ENCODE assay signal across 9 cellular contexts in genomic region chr6:52394251-52394666, GRCh38. TPM values are rescaled to one million over a fixed set of nuclear protein-coding genes. Genes with fewer than 3 reads are reported as not detected.
DNase-seq lines count a peak whose midpoint lies in the region; ATAC-seq lines count a peak whose summit lies in the region.
"Had no signal": no experiment of that assay in that cellular context is flagged by ENCODE, and none has a peak within 500 bp of the region (broad histone marks: within the 10 kb centered on the region; RNA-seq: fewer than 3 reads in every experiment).

No MANE protein-coding gene starts in this region.

- DNase-seq in activated CD4-positive, alpha-beta memory T cell treated with anti-CD3 and anti-CD28 coated beads, Interleukin-2, amount 10 ng/mL, durations not matched to agents 7 days and 5 days, result no peak
- DNase-seq in NCI-H1417 treated with DMSO at 0.1 percent for 48 hours (lab: John Stamatoyannopoulos, UW), result no peak
- DNase-seq in occipital lobe (lab: John Stamatoyannopoulos, UW), result no peak
- no peak for DNase-seq in HUDEP-2 (lab: John Stamatoyannopoulos, UW; ENCODE audit: unreplicated experiment in 76 of 76)
- no peak for DNase-seq in C1 segment of cervical spinal cord (lab: John Stamatoyannopoulos, UW)
- DNase-seq: NCI-H774 had no signal

- peaks cover 92% of the 10 kb centered on the region for H3K4me1 Mint-ChIP-seq in activated CD4-positive, alpha-beta memory T cell treated with anti-CD3 and anti-CD28 coated beads, Interleukin-2, amount 10 ng/mL, durations not matched to agents 7 days and 5 days

- H3K4me3 ChIP-seq in GM08714 (ENCODE audit: low read length), result peak overlapping the region; percentile 55; the same call in 1 of the 2 replicates

- no peaks in the 10 kb centered on the region for H3K9me3 Mint-ChIP-seq in activated CD4-positive, alpha-beta memory T cell treated with anti-CD3 and anti-CD28 coated beads, Interleukin-2, amount 10 ng/mL, durations not matched to agents 7 days and 5 days

- H3K4me3 Mint-ChIP-seq in activated CD4-positive, alpha-beta memory T cell treated with anti-CD3 and anti-CD28 coated beads, Interleukin-2, amount 10 ng/mL, durations not matched to agents 7 days and 5 days, result peak overlapping the region; percentile 30

- H3K27ac Mint-ChIP-seq in activated CD4-positive, alpha-beta memory T cell treated with anti-CD3 and anti-CD28 coated beads, Interleukin-2, amount 10 ng/mL, durations not matched to agents 7 days and 5 days, result peak overlapping the region; percentile 16

- CTCF ChIA-PET in activated CD4-positive, alpha-beta memory T cell treated with anti-CD3 and anti-CD28 coated beads, Interleukin-2, amount 10 ng/mL, durations not matched to agents 7 days and 5 days (lab: Charles Lee), result no interaction called here

- ATAC-seq in GM19397 (IDR thresholded peaks at IDR 0.05; ENCODE audit: unreplicated experiment) (peak; percentile 46), HG03025 (IDR thresholded peaks at IDR 0.05; ENCODE audit: low FRiP score, unreplicated experiment) (peak; percentile 56)

- H3K27me3 Mint-ChIP-seq in activated CD4-positive, alpha-beta memory T cell treated with anti-CD3 and anti-CD28 coated beads, Interleukin-2, amount 10 ng/mL, durations not matched to agents 7 days and 5 days, result peaks cover 4% of the 10 kb centered on the region

- H3K36me3 Mint-ChIP-seq in activated CD4-positive, alpha-beta memory T cell treated with anti-CD3 and anti-CD28 coated beads, Interleukin-2, amount 10 ng/mL, durations not matched to agents 7 days and 5 days (ENCODE audit: low read depth), result peaks cover 9% of the 10 kb centered on the region

- POLR2A ChIA-PET in activated CD4-positive, alpha-beta memory T cell treated with anti-CD3 and anti-CD28 coated beads, Interleukin-2, amount 10 ng/mL, durations not matched to agents 7 days and 5 days (lab: Charles Lee), result interaction anchor here (0.6 to 1.2 kb wide), 2 partner anchors 32 to 109 kb away, joined by 3 to 5 read pairs; partner anchors contain the start of gene PAQR8

RNA-seq across cellular contexts. Expression of gene EFHC1, which starts 25.9 kb away (rescaled TPM):
- 1 to 10 TPM; 1.6 to 3.4 TPM for total RNA-seq in activated CD4-positive, alpha-beta memory T cell treated with anti-CD3 and anti-CD28 coated beads, Interleukin-2, amount 10 ng/mL, durations not matched to agents 7 days and 5 days
- 37.0 TPM for total RNA-seq in occipital lobe

RNA-seq across cellular contexts. Expression of gene PAQR8, which starts 32.3 kb away (rescaled TPM):
- total RNA-seq in activated CD4-positive, alpha-beta memory T cell treated with anti-CD3 and anti-CD28 coated beads, Interleukin-2, amount 10 ng/mL, durations not matched to agents 7 days and 5 days, result 10 to 100 TPM; 12.8 to 14.1 TPM
- total RNA-seq in occipital lobe, result 12.8 TPM
